8 cellular contexts compared by ENCODE assay signal in the genomic region with DNA sequence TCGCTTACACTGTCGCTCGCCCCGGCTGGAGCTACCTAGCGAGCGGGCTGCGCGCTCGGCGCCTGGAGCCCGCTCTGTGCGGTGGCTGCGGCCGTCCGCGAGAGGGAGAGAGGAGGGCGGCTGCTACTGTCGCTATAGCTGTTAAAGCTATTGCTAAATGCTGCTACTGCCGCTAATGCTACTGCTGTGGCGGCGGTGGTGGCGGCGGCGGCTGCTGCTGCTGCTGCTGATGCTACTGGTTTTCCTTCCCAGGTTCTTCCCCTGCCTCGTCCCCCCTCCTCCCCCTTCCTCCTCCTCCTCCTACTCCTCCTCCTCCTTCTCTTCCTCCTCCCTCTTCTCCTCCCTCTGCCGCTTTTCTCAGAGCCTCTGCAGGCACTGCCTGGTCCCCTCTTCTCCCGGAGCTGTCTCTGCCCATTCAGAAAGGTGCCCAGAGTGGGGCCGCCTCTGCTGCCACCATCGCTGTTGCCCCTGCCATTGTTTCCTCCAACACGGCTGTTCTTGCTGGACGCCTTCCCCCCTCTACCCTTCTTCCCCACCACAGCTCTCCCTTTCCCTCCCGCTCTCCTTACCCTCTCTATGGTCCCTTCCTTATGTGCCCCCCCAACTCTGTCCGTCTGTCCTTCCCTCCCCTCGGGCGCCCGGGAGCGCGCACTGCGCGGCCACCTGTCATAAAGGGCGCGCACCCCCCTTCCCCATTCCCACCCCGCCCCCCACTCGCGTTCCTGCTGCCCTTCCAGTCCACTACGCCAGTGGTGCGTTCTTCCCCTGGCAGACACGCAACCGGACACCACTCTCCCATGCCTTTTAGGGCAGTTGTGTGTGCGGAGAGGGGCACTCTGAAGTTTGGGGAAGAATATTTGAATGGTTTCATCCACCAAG. TPM values are rescaled to one million over a fixed set of nuclear protein-coding genes. Genes with fewer than 3 reads are reported as not detected.
DNase-seq lines count a peak whose midpoint lies in the region; ATAC-seq and TF ChIP-seq lines count a peak whose summit lies in the region.

Gene NEXMIF, minus strand, starts transcription at position 243 of the 879 bp plus-strand sequence.

- no peaks in the 10 kb centered on the region for H3K36me3 ChIP-seq in endodermal cell (ENCODE audit: control insufficient read depth, insufficient read depth, low read length)
- no peaks in the 10 kb centered on the region for H3K36me3 ChIP-seq in naive thymus-derived CD4-positive, alpha-beta T cell (ENCODE audit: control insufficient read depth in 2 of 3, insufficient read depth in 3 of 3, low read length in 3 of 3)
- H3K36me3 ChIP-seq in upper lobe of left lung = no peaks in the 10 kb centered on the region

- no peak within 1 kb of the TSS for H3K27ac Mint-ChIP-seq in Calu3 (ENCODE audit: unreplicated experiment)
- H3K27ac Mint-ChIP-seq in endodermal cell = peak within 1 kb of the TSS; percentile 77
- H3K27ac Mint-ChIP-seq in naive thymus-derived CD4-positive, alpha-beta T cell = peak within 1 kb of the TSS in 7 of 9 donors; percentile 59 to 96 (median 86)

- H3K4me1 Mint-ChIP-seq in Calu3 (ENCODE audit: low read depth, unreplicated experiment) (peaks cover 5% of the 10 kb centered on the region), endodermal cell (no peaks in the 10 kb centered on the region)
- peaks cover 4 to 11% (median 7%) of the 10 kb centered on the region in 7 donors for H3K4me1 Mint-ChIP-seq in naive thymus-derived CD4-positive, alpha-beta T cell

- H3K27ac ChIP-seq in endodermal cell (ENCODE audit: low read depth, low read length) (no peak within 1 kb of the TSS), upper lobe of left lung (peak within 1 kb of the TSS in 3 of 4 donors; percentile 18 to 60 (median 56))
- peak within 1 kb of the TSS; percentile 53 for H3K27ac ChIP-seq in naive thymus-derived CD4-positive, alpha-beta T cell (ENCODE audit: low read depth, low read length)

- peak within 1 kb of the TSS; percentile 15 for H3K9ac ChIP-seq in endodermal cell (ENCODE audit: extremely low read depth, low read length, poor library complexity, severe bottlenecking)

- TF ChIP-seq CTCF in Calu3 (IDR thresholded peaks at IDR 0.05; ENCODE audit: unreplicated experiment) (no peak), endodermal cell (conservative IDR thresholded peaks at IDR 0.05) (peak; percentile 59), upper lobe of left lung (IDR thresholded peaks at IDR 0.05) (peak in 1 of 6 experiments; percentile 47)

- peak; percentile 48 for ATAC-seq in GM19351 (IDR thresholded peaks at IDR 0.05; ENCODE audit: unreplicated experiment)
- ATAC-seq in HG03442 (IDR thresholded peaks at IDR 0.05; ENCODE audit: unreplicated experiment) = peak; percentile 41
- ATAC-seq in naive thymus-derived CD4-positive, alpha-beta T cell = peak; percentile 84
- peak; percentile 78 to 85 for ATAC-seq in upper lobe of left lung (ENCODE audit: low FRiP score in 2 of 2)

- no peak for TF ChIP-seq POLR2A in upper lobe of left lung (IDR thresholded peaks at IDR 0.05)

- H3K9me3 ChIP-seq in endodermal cell (ENCODE audit: control insufficient read depth, low read length) = no peaks in the 10 kb centered on the region
- H3K9me3 ChIP-seq in naive thymus-derived CD4-positive, alpha-beta T cell (ENCODE audit: control insufficient read depth in 2 of 3, low read length in 3 of 3) = no peaks in the 10 kb centered on the region
- peaks cover 0 to 5% (median 0%) of the 10 kb centered on the region in 4 donors for H3K9me3 ChIP-seq in upper lobe of left lung

- no peak for TF ChIP-seq EP300 in upper lobe of left lung (IDR thresholded peaks at IDR 0.05)

- H3K27me3 ChIP-seq in endodermal cell (ENCODE audit: control insufficient read depth, insufficient read depth, low read length, poor library complexity, severe bottlenecking) = peaks cover 29% of the 10 kb centered on the region
- no peaks in the 10 kb centered on the region for H3K27me3 ChIP-seq in naive thymus-derived CD4-positive, alpha-beta T cell (ENCODE audit: control insufficient read depth in 2 of 2, insufficient read depth in 2 of 2, low read length in 2 of 2)
- peaks cover 0 to 3% (median 0%) of the 10 kb centered on the region in 4 donors for H3K27me3 ChIP-seq in upper lobe of left lung

- H3K4me3 Mint-ChIP-seq in Calu3 (ENCODE audit: low read depth, unreplicated experiment) (peak within 1 kb of the TSS; percentile 63), endodermal cell (peak within 1 kb of the TSS; percentile 67)
- H3K4me3 Mint-ChIP-seq in naive thymus-derived CD4-positive, alpha-beta T cell = peak within 1 kb of the TSS; percentile 80 to 97 (median 92)

- DNase-seq in Calu3 = peak; percentile 37
- DNase-seq in T1000 (lab: John Stamatoyannopoulos, UW) = peak; percentile 4
- no peak for DNase-seq in endodermal cell
- DNase-seq in naive thymus-derived CD4-positive, alpha-beta T cell = peak in 5 of 9 donors; percentile 12 to 58 (median 41)
- peak; percentile 26 to 83 for DNase-seq in upper lobe of left lung
- no peak for DNase-seq in activated CD8-positive, alpha-beta memory T cell treated with anti-CD3 and anti-CD28 coated beads for 24 hours

- peaks cover 35% of the 10 kb centered on the region for H3K27me3 Mint-ChIP-seq in Calu3 (ENCODE audit: unreplicated experiment)
- H3K27me3 Mint-ChIP-seq in endodermal cell (ENCODE audit: insufficient read depth) = peaks cover 49% of the 10 kb centered on the region
- peaks cover 0 to 30% (median 10%) of the 10 kb centered on the region in 5 donors for H3K27me3 Mint-ChIP-seq in naive thymus-derived CD4-positive, alpha-beta T cell

- whole genome bisulfite sequencing in endodermal cell (ENCODE audit: insufficient coverage in 1 of 2, insufficient read length in 1 of 2), 2 experiments = 0 to 2% methylated on average over 2 to 32 of the region's 50 CpGs
- WGBS in upper lobe of left lung, 2 donors = 5 to 44% methylated on average over 22 to 50 of the region's 50 CpGs

- no peaks in the 10 kb centered on the region for H3K4me1 ChIP-seq in endodermal cell (ENCODE audit: control insufficient read depth, insufficient read depth, low read length)
- H3K4me1 ChIP-seq in naive thymus-derived CD4-positive, alpha-beta T cell (ENCODE audit: control insufficient read depth in 2 of 2, insufficient read depth in 2 of 2, low read length in 2 of 2) = no peaks in the 10 kb centered on the region
- peaks cover 0 to 12% (median 4%) of the 10 kb centered on the region in 4 donors for H3K4me1 ChIP-seq in upper lobe of left lung

- no peaks in the 10 kb centered on the region for H3K36me3 Mint-ChIP-seq in Calu3 (ENCODE audit: insufficient read depth, unreplicated experiment)
- H3K36me3 Mint-ChIP-seq in endodermal cell (ENCODE audit: low read depth) = no peaks in the 10 kb centered on the region
- H3K36me3 Mint-ChIP-seq in naive thymus-derived CD4-positive, alpha-beta T cell = no peaks in the 10 kb centered on the region

- CTCF ChIA-PET in Calu3 (lab: Charles Lee) = no interaction called here
- CTCF ChIA-PET in naive thymus-derived CD4-positive, alpha-beta T cell (lab: Charles Lee) = interaction anchor here (1.3 to 1.5 kb wide), 3 partner anchors 12 to 23 kb away, joined by 3 read pairs; no protein-coding TSS in a partner anchor

- intact Hi-C loops in Calu3 (cut with micrococcal nuclease; ENCODE audit: unreplicated experiment) = no loop called here
- intact Hi-C loops in naive thymus-derived CD4-positive, alpha-beta T cell (cut with micrococcal nuclease) = loop anchor here (1.0 to 10.0 kb wide), 7 partner anchors 15 to 679 kb away; partner anchors contain the start of genes UPRT (in 2 of the 2), ABCB7 (in 1 of the 2) and ZDHHC15 (in 1 of the 2)

- POLR2A ChIA-PET in naive thymus-derived CD4-positive, alpha-beta T cell (lab: Charles Lee) = interaction anchor here (1.0 to 1.9 kb wide), 3 partner anchors 15 to 348 kb away, joined by 3 to 6 read pairs (median 5); partner anchors contain the start of gene UPRT

- BruUV-seq in Calu3 (replicated peaks; lab: Mats Ljungman, UMichigan) = no TSS peak

- peak within 1 kb of the TSS; percentile 73 for H3K4me3 ChIP-seq in endodermal cell (ENCODE audit: low read length)
- peak within 1 kb of the TSS; percentile 47 for H3K4me3 ChIP-seq in naive thymus-derived CD4-positive, alpha-beta T cell (ENCODE audit: low read length)
- peak within 1 kb of the TSS; percentile 10 to 51 (median 43) for H3K4me3 ChIP-seq in upper lobe of left lung

- H3K9me3 Mint-ChIP-seq in Calu3 (ENCODE audit: low read depth, unreplicated experiment) (no peaks in the 10 kb centered on the region), endodermal cell (peaks cover 63% of the 10 kb centered on the region)
- no peaks in the 10 kb centered on the region for H3K9me3 Mint-ChIP-seq in naive thymus-derived CD4-positive, alpha-beta T cell

RNA-seq across cellular contexts. Expression of gene NEXMIF, which starts in this region (rescaled TPM):
- total RNA-seq in Calu3 (2022) = not detected in 2 replicates
- 1 to 10 TPM; 1.8 to 1.9 TPM for total RNA-seq in endodermal cell
- 0.93 TPM for polyA plus RNA-seq in endodermal cell (2013, experiment 1 of 2)
- 0.91 TPM for polyA plus RNA-seq in endodermal cell (2013, experiment 2 of 2)
- 1 to 10 TPM in 4 of 5 experiments, under 1 TPM in 1; 0.63 to 3.7 (median 2.0) TPM for total RNA-seq in naive thymus-derived CD4-positive, alpha-beta T cell
- under 1 TPM; 0.82 TPM for polyA plus RNA-seq in naive thymus-derived CD4-positive, alpha-beta T cell
- 1 to 10 TPM in 2 of 6 donors, under 1 TPM in 4; under 0.01 to 2.1 (median 0.65) TPM for total RNA-seq in upper lobe of left lung

Comparison
In these comparisons a context has a peak if more than half of its experiments do, and no peak if none do; other contexts are left out.
1. Peak in DNase-seq in Calu3; RNA of the gene not detected or under 1 TPM.
2. DNase-seq: peak in T1000 (single experiment), naive thymus-derived CD4-positive, alpha-beta T cell (5 of 9) and upper lobe of left lung (2 of 2); none in endodermal cell (single experiment) and activated CD8-positive, alpha-beta memory T cell treated with anti-CD3 and anti-CD28 coated beads for 24 hours (single experiment).
3. Peak in every context shown above with its lines, with median percentiles within 50 percentile points of each other: H3K4me3 Mint-ChIP-seq, ATAC-seq and H3K4me3 ChIP-seq.